ENCODE assay signal across 1 cellular context in genomic region chr19:15508035-15508710, GRCh38.
TF ChIP-seq lines count a peak whose summit lies in the region.

Gene CYP4F22 (plus strand): TSS chr19:15508525. CDS start chr19:15525337, 16,812 bp downstream.

TF ChIP-seq in A549, 52 proteins besides CTCF, POLR2A, EP300 and RAD21 (continued from another document):
- TF ChIP-seq ATOH8 (CRISPR knock-in tag; IDR thresholded peaks at IDR 0.05; ENCODE audit: low read depth) (no peak), KDM1A (IDR thresholded peaks at IDR 0.05; ENCODE audit: low read depth) (no peak)
